21 cellular contexts compared by ENCODE assay signal in genomic region chr7:150968698-150969482, GRCh38. TPM values are rescaled to one million over a fixed set of nuclear protein-coding genes. Genes with fewer than 3 reads are reported as not detected.
A peak's percentile ranks its signal among the peaks of the same experiment; 100 is the strongest.
DNase-seq lines count a peak whose midpoint lies in the region; ATAC-seq, FAIRE-seq and TF ChIP-seq lines count a peak whose summit lies in the region.
"Had no signal": no experiment of that assay in that cellular context is flagged by ENCODE, and none has a peak within 500 bp of the region (broad histone marks: within the 10 kb centered on the region; RNA-seq: fewer than 3 reads in every experiment).

No MANE protein-coding gene starts in this region.

- H3K9me3 Mint-ChIP-seq in T-cell = no peaks in the 10 kb centered on the region
- no peaks in the 10 kb centered on the region for H3K9me3 Mint-ChIP-seq in activated CD4-positive, alpha-beta memory T cell treated with anti-CD3 and anti-CD28 coated beads for 36 hours
- H3K9me3 Mint-ChIP-seq: activated naive CD4-positive, alpha-beta T cell treated with anti-CD3 and anti-CD28 coated beads, Interleukin-2, amount 50 U/mL, for 24 hours; activated T-cell treated with anti-CD3 and anti-CD28 coated beads, Interleukin-2, amount 50 U/mL, for 4 hours; naive B cell; stimulated activated effector memory CD8-positive, alpha-beta T cell treated with anti-CD3 and anti-CD28 coated beads, Interleukin-12 subunit alpha, Interleukin-12 subunit beta, amount 100 ng/mL, for 72 hours had no signal

- TF ChIP-seq CTCF in AG10803 (conservative IDR thresholded peaks at IDR 0.05; ENCODE audit: low read length) = no peak

- in situ Hi-C loops in G401 (cut with HindIII; ENCODE audit: low sequenced_read_pairs) = no loop called here

- H3K27me3 Mint-ChIP-seq in T-cell = no peaks in the 10 kb centered on the region
- no peaks in the 10 kb centered on the region for H3K27me3 Mint-ChIP-seq in activated CD4-positive, alpha-beta memory T cell treated with anti-CD3 and anti-CD28 coated beads for 36 hours
- H3K27me3 Mint-ChIP-seq: activated naive CD4-positive, alpha-beta T cell treated with anti-CD3 and anti-CD28 coated beads, Interleukin-2, amount 50 U/mL, for 24 hours had no signal

- no peak for TF ChIP-seq POLR2A in GM12891 (IDR thresholded peaks at IDR 0.05; ENCODE audit: low read depth, low read length)

- no peaks in the 10 kb centered on the region for H3K36me3 Mint-ChIP-seq in T-cell
- H3K36me3 Mint-ChIP-seq in activated CD4-positive, alpha-beta memory T cell treated with anti-CD3 and anti-CD28 coated beads for 36 hours = no peaks in the 10 kb centered on the region
- H3K36me3 Mint-ChIP-seq: activated naive CD4-positive, alpha-beta T cell treated with anti-CD3 and anti-CD28 coated beads, Interleukin-2, amount 50 U/mL, for 24 hours; naive B cell; stimulated activated effector memory CD8-positive, alpha-beta T cell treated with anti-CD3 and anti-CD28 coated beads, Interleukin-12 subunit alpha, Interleukin-12 subunit beta, amount 100 ng/mL, for 72 hours had no signal

- peak; percentile 25 for DNase-seq in AG10803 (ENCODE audit: low read depth)
- DNase-seq in G401 (ENCODE audit: low spot score) = peak; percentile 43
- DNase-seq in T-cell = no peak
- DNase-seq in left ventricle myocardium superior = peak; percentile 48
- no peak for DNase-seq in GM12891 (ENCODE audit: insufficient read length, low spot score)
- no peak for DNase-seq in activated CD4-positive, alpha-beta memory T cell treated with anti-CD3 and anti-CD28 coated beads for 36 hours
- no peak for DNase-seq in T-helper 9 cell
- DNase-seq: activated T-cell treated with anti-CD3 and anti-CD28 coated beads, Interleukin-2, amount 50 U/mL, for 4 hours; GOT3; KBM-7; naive B cell; NCI-H1105 treated with DMSO at 0.1 percent for 48 hours; thyroid gland had no signal

- intact Hi-C loops in left ventricle myocardium superior (cut with micrococcal nuclease) = no loop called here
- intact Hi-C loops in activated CD4-positive, alpha-beta memory T cell treated with anti-CD3 and anti-CD28 coated beads for 36 hours (cut with micrococcal nuclease) = no loop called here

- ATAC-seq in T-cell (replicated peaks in 1 of 4) (no peak), left ventricle myocardium superior (no peak), HG03108 (IDR thresholded peaks at IDR 0.05; ENCODE audit: unreplicated experiment) (no peak)
- ATAC-seq: activated T-cell treated with anti-CD3 and anti-CD28 coated beads, Interleukin-2, amount 50 U/mL, for 4 hours; Panc1; stimulated activated effector memory CD8-positive, alpha-beta T cell treated with anti-CD3 and anti-CD28 coated beads, Interleukin-12 subunit alpha, Interleukin-12 subunit beta, amount 100 ng/mL, for 72 hours had no signal

- H3K4me1 Mint-ChIP-seq in T-cell = peaks cover 19 to 37% (median 25%) of the 10 kb centered on the region in 3 donors
- peaks cover 2% of the 10 kb centered on the region for H3K4me1 Mint-ChIP-seq in activated CD4-positive, alpha-beta memory T cell treated with anti-CD3 and anti-CD28 coated beads for 36 hours (ENCODE audit: low read depth)
- H3K4me1 Mint-ChIP-seq: stimulated activated effector memory CD8-positive, alpha-beta T cell treated with anti-CD3 and anti-CD28 coated beads, Interleukin-12 subunit alpha, Interleukin-12 subunit beta, amount 100 ng/mL, for 72 hours had no signal

- POLR2A ChIA-PET in T-cell (lab: Charles Lee) = no interaction called here
- POLR2A ChIA-PET in activated CD4-positive, alpha-beta memory T cell treated with anti-CD3 and anti-CD28 coated beads for 36 hours (lab: Charles Lee) = no interaction called here

- no peak for FAIRE-seq in GM12891 (lab: Jason Lieb, UNC)
- FAIRE-seq: endothelial cell of umbilical vein had no signal

- no peak overlapping the region for H3K4me3 Mint-ChIP-seq in T-cell
- H3K4me3 Mint-ChIP-seq in activated CD4-positive, alpha-beta memory T cell treated with anti-CD3 and anti-CD28 coated beads for 36 hours = no peak overlapping the region
- H3K4me3 Mint-ChIP-seq: activated naive CD4-positive, alpha-beta T cell treated with anti-CD3 and anti-CD28 coated beads, Interleukin-2, amount 50 U/mL, for 24 hours; activated T-cell treated with anti-CD3 and anti-CD28 coated beads, Interleukin-2, amount 50 U/mL, for 4 hours; B cell; naive B cell; stimulated activated effector memory CD8-positive, alpha-beta T cell treated with anti-CD3 and anti-CD28 coated beads, Interleukin-12 subunit alpha, Interleukin-12 subunit beta, amount 100 ng/mL, for 72 hours had no signal

- peak overlapping the region; percentile 34 to 51 for H3K27ac Mint-ChIP-seq in T-cell
- no peak overlapping the region for H3K27ac Mint-ChIP-seq in activated CD4-positive, alpha-beta memory T cell treated with anti-CD3 and anti-CD28 coated beads for 36 hours
- H3K27ac Mint-ChIP-seq: activated naive CD4-positive, alpha-beta T cell treated with anti-CD3 and anti-CD28 coated beads, Interleukin-2, amount 50 U/mL, for 24 hours; stimulated activated effector memory CD8-positive, alpha-beta T cell treated with anti-CD3 and anti-CD28 coated beads, Interleukin-12 subunit alpha, Interleukin-12 subunit beta, amount 100 ng/mL, for 72 hours had no signal

- CTCF ChIA-PET in T-cell (lab: Charles Lee) = no interaction called here
- CTCF ChIA-PET in activated CD4-positive, alpha-beta memory T cell treated with anti-CD3 and anti-CD28 coated beads for 36 hours (lab: Charles Lee) = interaction anchor here (1.7 to 10.7 kb wide), 2 partner anchors 16 to 50 kb away, joined by 6 to 108 read pairs; no protein-coding TSS in a partner anchor

- no peak overlapping the region; the same call in 1 of the 2 replicates for H3K4me3 ChIP-seq in AG10803 (ENCODE audit: low read length)
- H3K4me3 ChIP-seq: coronary artery, lung, thyroid gland had no signal

TF ChIP-seq in GM12891, 5 proteins besides CTCF, POLR2A, EP300 and RAD21:
- no peak for TF ChIP-seq SPI1 (IDR thresholded peaks at IDR 0.05; ENCODE audit: low read depth, low read length)
- no peak for TF ChIP-seq PAX5 (IDR thresholded peaks at IDR 0.05; ENCODE audit: insufficient read depth, low read length, severe bottlenecking)
- TF ChIP-seq TAF1 (IDR thresholded peaks at IDR 0.05; ENCODE audit: low read depth, low read length) = no peak
- no peak for TF ChIP-seq POLR2AphosphoS5 (IDR thresholded peaks at IDR 0.05; ENCODE audit: low read depth, low read length)
- TF ChIP-seq POU2F2 (IDR thresholded peaks at IDR 0.05; ENCODE audit: low read depth, low read length) = no peak

RNA-seq across cellular contexts. Expression of gene KCNH2, which starts 9.2 kb away (rescaled TPM):
- total RNA-seq in G401 (2014; rRNA removed; shearing (Covaris generic)) = 10.8 and 11.5 TPM in 2 replicates
- total RNA-seq in T-cell = 1 to 10 TPM; 2.9 to 4.6 (median 3.0) TPM
- 107 TPM for total RNA-seq in left ventricle myocardium superior
- 0.09 TPM for polyA plus RNA-seq in GM12891 (2012; ENCODE audit: low read depth, missing spikeins)
- total RNA-seq in activated CD4-positive, alpha-beta memory T cell treated with anti-CD3 and anti-CD28 coated beads for 36 hours = under 1 TPM; 0.34 to 0.45 TPM

RNA-seq across cellular contexts. Expression of gene NOS3, which starts 21.9 kb away (rescaled TPM):
- total RNA-seq in G401 (2014; rRNA removed; shearing (Covaris generic)) = 34.5 and 41.6 TPM in 2 replicates
- 10 to 100 TPM in 1 of 5 donors, 1 to 10 TPM in 4; 4.8 to 10.1 (median 5.0) TPM for total RNA-seq in T-cell
- total RNA-seq in left ventricle myocardium superior = 10.9 TPM
- polyA plus RNA-seq in GM12891 (2012; ENCODE audit: low read depth, missing spikeins) = 0.04 TPM
- total RNA-seq in activated CD4-positive, alpha-beta memory T cell treated with anti-CD3 and anti-CD28 coated beads for 36 hours = 10 to 100 TPM; 10.4 to 13.2 TPM

RNA-seq across cellular contexts. Expression of gene ATG9B, which starts 55.4 kb away (rescaled TPM):
- total RNA-seq in G401 (2014; rRNA removed; shearing (Covaris generic)) = 0.34 and 0.49 TPM in 2 replicates
- total RNA-seq in T-cell = 10 to 100 TPM; 24.0 to 37.0 (median 31.8) TPM
- total RNA-seq in left ventricle myocardium superior = not detected
- polyA plus RNA-seq in GM12891 (2012; ENCODE audit: low read depth, missing spikeins) = 0.71 TPM
- 1 to 10 TPM; 3.5 to 4.6 TPM for total RNA-seq in activated CD4-positive, alpha-beta memory T cell treated with anti-CD3 and anti-CD28 coated beads for 36 hours
- total RNA-seq: endothelial cell of umbilical vein had no signal

RNA-seq across cellular contexts. Expression of gene ABCB8, which starts 59.4 kb away (rescaled TPM):
- 34.0 and 57.0 TPM in 2 replicates for total RNA-seq in G401 (2014; rRNA removed; shearing (Covaris generic))
- total RNA-seq in T-cell = 10 to 100 TPM; 72.4 to 83.0 (median 74.8) TPM
- total RNA-seq in left ventricle myocardium superior = 29.7 TPM
- 10.9 TPM for polyA plus RNA-seq in GM12891 (2012; ENCODE audit: low read depth, missing spikeins)
- total RNA-seq in activated CD4-positive, alpha-beta memory T cell treated with anti-CD3 and anti-CD28 coated beads for 36 hours = 10 to 100 TPM; 48.4 to 49.5 TPM

Comparison
In these comparisons a context has a peak if more than half of its experiments do, and no peak if none do; other contexts are left out.
1. DNase-seq: peak in AG10803 (single experiment), G401 (single experiment) and left ventricle myocardium superior (single experiment); none in T-cell (0 of 34), GM12891 (single experiment), activated CD4-positive, alpha-beta memory T cell treated with anti-CD3 and anti-CD28 coated beads for 36 hours (single experiment) and T-helper 9 cell (single experiment).
2. RNA of gene ATG9B, which starts 55.4 kb away (total RNA-seq): 24.0 to 37.0 TPM in T-cell; 3.5 to 4.6 TPM in activated CD4-positive, alpha-beta memory T cell treated with anti-CD3 and anti-CD28 coated beads for 36 hours, 0.34 to 0.49 TPM in G401 and not detected in left ventricle myocardium superior (single experiment); every median in the first group is over 4 times any median in the second.